15 cellular contexts compared by ENCODE assay signal in the genomic region with DNA sequence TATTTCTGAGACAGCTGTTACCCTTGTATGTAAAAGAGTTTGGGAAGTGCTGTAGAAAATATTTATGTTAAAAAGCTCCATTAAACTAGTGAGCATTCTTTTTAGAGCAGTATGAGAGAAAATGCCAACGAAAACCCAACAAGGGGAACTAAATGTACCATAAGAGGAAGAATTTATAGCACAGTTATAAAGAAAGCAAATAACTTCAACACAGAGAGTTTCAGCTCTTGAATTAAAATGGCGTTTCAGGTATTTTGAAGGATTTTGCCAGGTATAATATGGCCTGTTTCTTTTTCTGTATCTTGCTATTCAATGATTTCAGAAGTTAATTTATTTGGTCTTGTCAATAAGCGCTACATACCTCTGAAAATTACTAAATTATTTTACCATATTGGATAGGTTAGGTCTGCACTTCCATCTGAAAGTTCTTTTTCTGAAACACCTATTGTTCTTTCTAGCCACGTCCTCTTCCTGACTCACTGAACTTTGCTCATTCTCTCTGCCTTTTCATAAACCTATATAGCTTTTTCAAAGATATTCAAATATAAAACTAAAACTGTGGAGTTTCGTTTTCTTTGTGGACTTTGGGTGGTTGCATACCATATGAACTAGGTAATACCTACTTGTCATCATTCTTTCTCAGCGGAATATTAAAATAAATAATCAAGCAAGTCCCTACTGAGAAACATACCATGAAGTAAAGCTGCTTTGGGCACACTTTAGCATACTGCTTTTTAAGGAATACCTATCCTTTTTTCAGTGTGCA.
DNase-seq lines count a peak whose midpoint lies in the region; ATAC-seq, FAIRE-seq and TF ChIP-seq lines count a peak whose summit lies in the region.
"Had no signal": no experiment of that assay in that cellular context is flagged by ENCODE, and none has a peak within 500 bp of the region (broad histone marks: within the 10 kb centered on the region; RNA-seq: fewer than 3 reads in every experiment).

No MANE protein-coding gene starts in this region.

- no peak for TF ChIP-seq CTCF in AG04450 (IDR thresholded peaks at IDR 0.05; ENCODE audit: low read depth, low read length)
- TF ChIP-seq CTCF in keratinocyte (optimal IDR thresholded peaks at IDR 0.05 in 1 of 3, IDR thresholded peaks at IDR 0.05 in 1 of 3, conservative IDR thresholded peaks at IDR 0.05 in 1 of 3; ENCODE audit: extremely low read depth in 1 of 3, insufficient read depth in 2 of 3, low read length in 3 of 3) = no peak
- TF ChIP-seq CTCF in psoas muscle (IDR thresholded peaks at IDR 0.05) = no peak
- TF ChIP-seq CTCF in pancreas (IDR thresholded peaks at IDR 0.05) = no peak
- TF ChIP-seq CTCF in gastrocnemius medialis (IDR thresholded peaks at IDR 0.05 in 4 of 5, conservative IDR thresholded peaks at IDR 0.05 in 1 of 5) = no peak

- H3K9me3 ChIP-seq in AG04450 (ENCODE audit: control insufficient read depth, insufficient read depth, low read length) (peaks cover 5% of the 10 kb centered on the region), keratinocyte (ENCODE audit: control insufficient read depth, low read depth, low read length) (no peaks in the 10 kb centered on the region), psoas muscle (no peaks in the 10 kb centered on the region), pancreas (no peaks in the 10 kb centered on the region), gastrocnemius medialis (no peaks in the 10 kb centered on the region)
- H3K9me3 ChIP-seq: BE2C, uterus had no signal

- peak; percentile 20 for DNase-seq in AG04450 (ENCODE audit: low read depth, low spot score)
- peak; percentile 54 for DNase-seq in HT1080 (ENCODE audit: low read depth)
- DNase-seq in astrocyte of the hippocampus (ENCODE audit: low read depth, low spot score) = peak; percentile 55
- DNase-seq in keratinocyte (ENCODE audit: low read depth, low spot score) = no peak
- no peak for DNase-seq in psoas muscle
- no peak for DNase-seq in pancreas
- DNase-seq in NCI-H1436 treated with DMSO at 0.1 percent for 48 hours (lab: John Stamatoyannopoulos, UW) = no peak
- no peak for DNase-seq in gastrocnemius medialis
- DNase-seq: activated CD4-positive, alpha-beta T cell treated with anti-CD3 and anti-CD28 coated beads for 1 hour; activated T-cell treated with anti-CD3 and anti-CD28 coated beads, Interleukin-2, amount 50 U/mL, for 48 hours; BE2C; stimulated activated CD4-positive, alpha-beta T cell treated with anti-CD3 and anti-CD28 coated beads, Interleukin-1b, Interleukin-23, amount 100 ng/mL, for 48 hours; SW 1271; uterus had no signal

- WGBS in psoas muscle, 3 donors = 71 to 79% (median 79%) methylated on average over 6 of the region's 6 CpGs
- 53 to 66% methylated on average over 6 of the region's 6 CpGs for WGBS in pancreas, 2 donors

- peak overlapping the region; percentile 61 for H3K4me2 ChIP-seq in keratinocyte (ENCODE audit: control insufficient read depth, extremely low read depth, insufficient read depth, low read depth, low read length)

- CTCF ChIA-PET in AG04450 (lab: Charles Lee) = interaction anchor here (1.1 to 1.2 kb wide), 3 partner anchors 26 to 964 kb away, joined by 3 read pairs; no protein-coding TSS in a partner anchor

- peak overlapping the region; percentile 35 for H3K9ac ChIP-seq in keratinocyte (ENCODE audit: control insufficient read depth, extremely low read depth, insufficient read depth, low read length)

- intact Hi-C loops in psoas muscle (cut with DNase I) = no loop called here
- intact Hi-C loops in pancreas (cut with DNase I) = no loop called here
- intact Hi-C loops in gastrocnemius medialis (cut with DNase I; ENCODE audit: low total_unique reads) = no loop called here

- peak overlapping the region; percentile 54 for H2AFZ ChIP-seq in keratinocyte (ENCODE audit: control insufficient read depth, low read length)

- no peak for TF ChIP-seq POLR2A in gastrocnemius medialis (IDR thresholded peaks at IDR 0.05)

- H3K36me3 ChIP-seq in keratinocyte (ENCODE audit: control insufficient read depth in 2 of 2, extremely low read depth in 1 of 2, insufficient read depth in 2 of 2, low read length in 2 of 2) (no peaks in the 10 kb centered on the region), psoas muscle (ENCODE audit: insufficient read depth in 1 of 2, low read depth in 1 of 2) (no peaks in the 10 kb centered on the region), pancreas (no peaks in the 10 kb centered on the region), gastrocnemius medialis (no peaks in the 10 kb centered on the region)
- H3K36me3 ChIP-seq: BE2C, uterus had no signal

- peaks cover 50% of the 10 kb centered on the region for H3K4me1 ChIP-seq in keratinocyte (ENCODE audit: control insufficient read depth, extremely low read depth, insufficient read depth, low read length)
- H3K4me1 ChIP-seq in psoas muscle = no peaks in the 10 kb centered on the region
- no peaks in the 10 kb centered on the region for H3K4me1 ChIP-seq in pancreas
- H3K4me1 ChIP-seq in gastrocnemius medialis = no peaks in the 10 kb centered on the region
- H3K4me1 ChIP-seq: BE2C, uterus had no signal

- dilution Hi-C loops in keratinocyte (cut with MboI; ENCODE audit: extremely low pct_ligation_motif_present, low sequenced_read_pairs) = no loop called here

- FAIRE-seq in keratinocyte (lab: Jason Lieb, UNC) (no peak), pancreas (lab: Jason Lieb, UNC) (no peak)

- no peaks in the 10 kb centered on the region for H4K20me1 ChIP-seq in keratinocyte (ENCODE audit: control insufficient read depth, extremely low read depth, insufficient read depth, low read length)

- H3K27me3 ChIP-seq in AG04450 (ENCODE audit: control insufficient read depth, insufficient read depth, low read length) (no peaks in the 10 kb centered on the region), keratinocyte (ENCODE audit: control insufficient read depth, extremely low read depth, insufficient read depth, low read length) (no peaks in the 10 kb centered on the region), psoas muscle (ENCODE audit: insufficient read depth in 3 of 3, low read length in 2 of 3) (no peaks in the 10 kb centered on the region), pancreas (no peaks in the 10 kb centered on the region), gastrocnemius medialis (no peaks in the 10 kb centered on the region)
- H3K27me3 ChIP-seq: BE2C, uterus had no signal

- H3K9me1 ChIP-seq in keratinocyte (ENCODE audit: control insufficient read depth, extremely low read depth, insufficient read depth, low read length) = no peaks in the 10 kb centered on the region

- POLR2A ChIA-PET in AG04450 (lab: Yijun Ruan, JAX) = interaction anchor here (0.5 to 0.6 kb wide), 2 partner anchors 16 to 591 kb away, joined by 5 to 7 read pairs; no protein-coding TSS in a partner anchor

- no peak overlapping the region for H3K27ac ChIP-seq in AG04450 (ENCODE audit: low read depth, low read length)
- peak overlapping the region; percentile 86 for H3K27ac ChIP-seq in keratinocyte (ENCODE audit: control insufficient read depth, insufficient read depth, low read length)
- no peak overlapping the region for H3K27ac ChIP-seq in psoas muscle
- H3K27ac ChIP-seq in pancreas = no peak overlapping the region
- no peak overlapping the region for H3K27ac ChIP-seq in gastrocnemius medialis
- H3K27ac ChIP-seq: uterus had no signal

- ATAC-seq in psoas muscle (no peak), pancreas (no peak), gastrocnemius medialis (no peak)
- ATAC-seq: stimulated activated effector memory CD8-positive, alpha-beta T cell treated with anti-CD3 and anti-CD28 coated beads, Interleukin-12 subunit alpha, Interleukin-12 subunit beta, amount 100 ng/mL, for 72 hours had no signal

- in situ Hi-C loops in gastrocnemius medialis (cut with MboI; ENCODE audit: low sequenced_read_pairs in 4 of 4) = no loop called here

- no peaks in the 10 kb centered on the region for H3K79me2 ChIP-seq in keratinocyte (ENCODE audit: control insufficient read depth, insufficient read depth, low read length)

- H3K4me3 ChIP-seq in AG04450 (ENCODE audit: low read depth, low read length) (no peak overlapping the region), keratinocyte (ENCODE audit: control insufficient read depth in 2 of 3, extremely low read depth in 1 of 3, insufficient read depth in 2 of 3, low read depth in 1 of 3, low read length in 3 of 3) (peak overlapping the region in 1 of 3 experiments; percentile 36), psoas muscle (no peak overlapping the region), pancreas (no peak overlapping the region), gastrocnemius medialis (no peak overlapping the region)
- H3K4me3 ChIP-seq: uterus had no signal

Comparison
In these comparisons a context has a peak if more than half of its experiments do, and no peak if none do; other contexts are left out.
1. DNase-seq: peak in AG04450 (single experiment), HT1080 (single experiment) and astrocyte of the hippocampus (single experiment); none in keratinocyte (single experiment), psoas muscle (0 of 2), pancreas (0 of 6), NCI-H1436 treated with DMSO at 0.1 percent for 48 hours (single experiment) and gastrocnemius medialis (0 of 2).